ENCODE assay signal across 19 cellular contexts in genomic region chr12:65951697-65952096, GRCh38.
"Had no signal": no experiment of that assay in that cellular context is flagged by ENCODE, and none has a peak within 500 bp of the region (broad histone marks: within the 10 kb centered on the region; RNA-seq: fewer than 3 reads in every experiment).

No MANE protein-coding gene starts in this region.

- H3K79me2 ChIP-seq: parathyroid adenoma had no signal

- H3K27ac Mint-ChIP-seq: activated CD4-positive, alpha-beta memory T cell treated with anti-CD3 and anti-CD28 coated beads for 36 hours; activated CD4-positive, alpha-beta T cell treated with anti-CD3 and anti-CD28 coated beads for 36 hours; activated CD8-positive, alpha-beta memory T cell treated with anti-CD3 and anti-CD28 coated beads, Interleukin-2, amount 10 ng/mL, durations not matched to agents 7 days and 5 days; activated naive CD8-positive, alpha-beta T cell treated with anti-CD3 and anti-CD28 coated beads for 36 hours; activated T-helper 17 cell treated with anti-CD3 and anti-CD28 coated beads, Interleukin-2, amount 50 U/mL, for 72 hours; naive thymus-derived CD8-positive, alpha-beta T cell; T-helper 2 cell treated with Interferon-gamma antibody and Interleukin-4, amounts not matched to agents 5 μg/mL and 100 μg/mL, for 36 hours had no signal

- DNase-seq: activated CD4-positive, alpha-beta memory T cell treated with anti-CD3 and anti-CD28 coated beads for 36 hours; activated CD4-positive, alpha-beta T cell treated with anti-CD3 and anti-CD28 coated beads for 36 hours; activated CD8-positive, alpha-beta memory T cell treated with anti-CD3 and anti-CD28 coated beads, Interleukin-2, amount 10 ng/mL, durations not matched to agents 7 days and 5 days; activated naive CD4-positive, alpha-beta T cell; activated naive CD8-positive, alpha-beta T cell treated with anti-CD3 and anti-CD28 coated beads for 36 hours; amygdala; body of pancreas; cortex of kidney; effector CD4-positive, alpha-beta T cell; left cardiac atrium; naive thymus-derived CD8-positive, alpha-beta T cell; right lobe of liver; spleen; stimulated activated naive CD4-positive, alpha-beta T cell; upper lobe of right lung had no signal

- H3K4me1 Mint-ChIP-seq: activated CD8-positive, alpha-beta memory T cell treated with anti-CD3 and anti-CD28 coated beads, Interleukin-2, amount 10 ng/mL, durations not matched to agents 7 days and 5 days; activated naive CD8-positive, alpha-beta T cell treated with anti-CD3 and anti-CD28 coated beads for 36 hours; activated T-helper 17 cell treated with anti-CD3 and anti-CD28 coated beads, Interleukin-2, amount 50 U/mL, for 72 hours; central memory CD8-positive, alpha-beta T cell; naive thymus-derived CD8-positive, alpha-beta T cell had no signal

- H2AFZ ChIP-seq: parathyroid adenoma had no signal

- H3K27me3 ChIP-seq: body of pancreas, right lobe of liver, spleen, upper lobe of right lung had no signal

- ATAC-seq: activated CD4-positive, alpha-beta T cell treated with anti-CD3 and anti-CD28 coated beads for 36 hours; activated CD8-positive, alpha-beta memory T cell treated with anti-CD3 and anti-CD28 coated beads, Interleukin-2, amount 10 ng/mL, durations not matched to agents 7 days and 5 days; activated T-helper 17 cell treated with anti-CD3 and anti-CD28 coated beads, Interleukin-2, amount 50 U/mL, for 72 hours; body of pancreas; left cardiac atrium; naive thymus-derived CD8-positive, alpha-beta T cell; right lobe of liver; upper lobe of right lung had no signal

- H3K36me3 ChIP-seq: right lobe of liver, spleen, upper lobe of right lung had no signal

- H3K9ac ChIP-seq: parathyroid adenoma had no signal

- H3K4me3 Mint-ChIP-seq: activated CD4-positive, alpha-beta memory T cell treated with anti-CD3 and anti-CD28 coated beads for 36 hours; activated CD4-positive, alpha-beta T cell treated with anti-CD3 and anti-CD28 coated beads for 36 hours; activated CD8-positive, alpha-beta memory T cell treated with anti-CD3 and anti-CD28 coated beads, Interleukin-2, amount 10 ng/mL, durations not matched to agents 7 days and 5 days; activated naive CD8-positive, alpha-beta T cell treated with anti-CD3 and anti-CD28 coated beads for 36 hours; activated T-helper 17 cell treated with anti-CD3 and anti-CD28 coated beads, Interleukin-2, amount 50 U/mL, for 72 hours; central memory CD8-positive, alpha-beta T cell; naive thymus-derived CD8-positive, alpha-beta T cell; T-helper 2 cell treated with Interferon-gamma antibody and Interleukin-4, amounts not matched to agents 5 μg/mL and 100 μg/mL, for 36 hours had no signal

- H3K36me3 Mint-ChIP-seq: activated CD4-positive, alpha-beta memory T cell treated with anti-CD3 and anti-CD28 coated beads for 36 hours; activated CD8-positive, alpha-beta memory T cell treated with anti-CD3 and anti-CD28 coated beads, Interleukin-2, amount 10 ng/mL, durations not matched to agents 7 days and 5 days; activated naive CD8-positive, alpha-beta T cell treated with anti-CD3 and anti-CD28 coated beads for 36 hours; naive thymus-derived CD8-positive, alpha-beta T cell had no signal

- H3K9me3 Mint-ChIP-seq: activated CD4-positive, alpha-beta memory T cell treated with anti-CD3 and anti-CD28 coated beads for 36 hours; activated naive CD8-positive, alpha-beta T cell treated with anti-CD3 and anti-CD28 coated beads for 36 hours; activated T-helper 17 cell treated with anti-CD3 and anti-CD28 coated beads, Interleukin-2, amount 50 U/mL, for 72 hours; central memory CD8-positive, alpha-beta T cell; naive thymus-derived CD8-positive, alpha-beta T cell; T-helper 2 cell treated with Interferon-gamma antibody and Interleukin-4, amounts not matched to agents 5 μg/mL and 100 μg/mL, for 36 hours had no signal

- H3K9me3 ChIP-seq: body of pancreas, right lobe of liver, spleen, upper lobe of right lung had no signal

- H3K4me3 ChIP-seq: body of pancreas, right lobe of liver, spleen, upper lobe of right lung had no signal

- H3K4me1 ChIP-seq: body of pancreas, parathyroid adenoma, right lobe of liver had no signal

- H3K27ac ChIP-seq: body of pancreas, parathyroid adenoma, right lobe of liver, spleen, upper lobe of right lung had no signal
